16 cellular contexts compared by ENCODE assay signal in genomic region chr20:25525295-25525694, GRCh38.
"Had no signal": no experiment of that assay in that cellular context is flagged by ENCODE, and none has a peak within 500 bp of the region (broad histone marks: within the 10 kb centered on the region; RNA-seq: fewer than 3 reads in every experiment).

No MANE protein-coding gene starts in this region.

- H3K9me3 ChIP-seq: gastroesophageal sphincter, left lung, pancreas, upper lobe of right lung had no signal

- H3K4me1 ChIP-seq: gastroesophageal sphincter, left lung, pancreas, upper lobe of right lung had no signal

- ATAC-seq: activated CD8-positive, alpha-beta T cell treated with anti-CD3 and anti-CD28 coated beads for 36 hours; activated T-cell treated with anti-CD3 and anti-CD28 coated beads, Interleukin-2, amount 50 U/mL, for 72 hours; gastroesophageal sphincter; T-cell; upper lobe of right lung had no signal

- H3K4me3 ChIP-seq: gastroesophageal sphincter, left lung, pancreas, upper lobe of right lung had no signal

- H3K27ac Mint-ChIP-seq: activated CD8-positive, alpha-beta T cell treated with anti-CD3 and anti-CD28 coated beads for 36 hours; activated naive CD8-positive, alpha-beta T cell treated with anti-CD3 and anti-CD28 coated beads, Interleukin-2, amount 10 ng/mL, durations not matched to agents 7 days and 5 days; activated T-cell treated with anti-CD3 and anti-CD28 coated beads, Interleukin-2, amount 50 U/mL, for 72 hours; T-cell had no signal

- H3K36me3 ChIP-seq: left lung, pancreas had no signal

- H3K27me3 Mint-ChIP-seq: activated CD8-positive, alpha-beta T cell treated with anti-CD3 and anti-CD28 coated beads for 36 hours; activated naive CD8-positive, alpha-beta T cell treated with anti-CD3 and anti-CD28 coated beads, Interleukin-2, amount 10 ng/mL, durations not matched to agents 7 days and 5 days; T-cell had no signal

- H3K4me1 Mint-ChIP-seq: activated naive CD8-positive, alpha-beta T cell treated with anti-CD3 and anti-CD28 coated beads, Interleukin-2, amount 10 ng/mL, durations not matched to agents 7 days and 5 days; T-cell had no signal

- H3K4me3 Mint-ChIP-seq: activated CD8-positive, alpha-beta T cell treated with anti-CD3 and anti-CD28 coated beads for 36 hours; activated naive CD8-positive, alpha-beta T cell treated with anti-CD3 and anti-CD28 coated beads, Interleukin-2, amount 10 ng/mL, durations not matched to agents 7 days and 5 days; activated T-cell treated with anti-CD3 and anti-CD28 coated beads, Interleukin-2, amount 50 U/mL, for 72 hours; T-cell had no signal

- H3K36me3 Mint-ChIP-seq: activated naive CD8-positive, alpha-beta T cell treated with anti-CD3 and anti-CD28 coated beads, Interleukin-2, amount 10 ng/mL, durations not matched to agents 7 days and 5 days had no signal

- H3K27ac ChIP-seq: gastroesophageal sphincter, left lung, pancreas, upper lobe of right lung, WERI-Rb-1 had no signal

- DNase-seq: activated CD4-positive, alpha-beta T cell treated with anti-CD3 and anti-CD28 coated beads for 4 hours; activated CD8-positive, alpha-beta memory T cell treated with anti-CD3 and anti-CD28 coated beads, Interleukin-2, amount 50 U/mL, for 4 hours; activated CD8-positive, alpha-beta T cell treated with anti-CD3 and anti-CD28 coated beads for 36 hours; activated naive CD8-positive, alpha-beta T cell treated with anti-CD3 and anti-CD28 coated beads, Interleukin-2, amount 10 ng/mL, durations not matched to agents 7 days and 5 days; activated T-cell treated with anti-CD3 and anti-CD28 coated beads, Interleukin-2, amount 50 U/mL, for 72 hours; caudate nucleus; cortex of kidney; effector CD8-positive, alpha-beta T cell; left lung; pancreas; stimulated activated CD4-positive, alpha-beta T cell treated with anti-CD3 and anti-CD28 coated beads, Interleukin-2, amount 100 ng/mL, for 24 hours; stimulated activated naive CD4-positive, alpha-beta T cell; T-cell; upper lobe of right lung; WERI-Rb-1 had no signal

- H3K27me3 ChIP-seq: gastroesophageal sphincter, left lung, pancreas, upper lobe of right lung had no signal
